Comparison of ENCODE assay signal across 8 cellular contexts in the genomic region with DNA sequence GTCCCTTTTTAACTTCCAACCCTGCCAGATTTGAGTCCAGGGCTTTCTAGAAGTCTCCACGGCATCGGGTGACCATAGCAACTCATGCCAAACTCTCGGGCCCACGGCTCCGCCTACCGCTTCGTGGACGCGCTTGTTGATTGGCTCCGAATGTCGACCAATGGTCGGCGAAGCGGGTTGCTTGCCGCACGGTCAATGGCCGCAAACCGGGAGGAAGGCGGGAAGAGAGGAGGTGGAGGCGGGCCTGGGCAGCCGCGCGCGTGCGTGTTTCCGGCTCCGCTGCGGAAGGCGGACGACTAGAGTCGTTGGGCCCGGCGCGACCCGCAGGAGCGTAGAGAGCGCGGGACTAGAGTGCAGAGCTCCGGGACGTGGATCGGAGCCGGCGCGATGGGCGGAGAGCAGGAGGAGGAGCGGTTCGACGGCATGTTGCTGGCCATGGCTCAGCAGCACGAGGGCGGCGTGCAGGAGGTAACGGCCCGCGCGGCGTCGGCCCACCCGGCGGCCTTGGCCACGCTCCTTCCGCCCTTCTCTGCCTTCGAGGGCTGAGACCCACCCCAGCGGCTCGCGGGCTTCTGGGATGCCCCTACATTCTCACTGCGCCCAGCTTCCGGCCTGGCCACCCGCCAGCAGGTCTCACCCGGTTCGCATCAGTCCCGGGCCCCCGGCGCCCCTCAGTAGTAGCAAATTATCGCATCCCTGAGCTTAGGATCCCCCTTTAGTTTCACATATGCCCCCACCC. TPM values are rescaled to one million over a fixed set of nuclear protein-coding genes. Genes with fewer than 3 reads are reported as not detected.
DNase-seq lines count a peak whose midpoint lies in the region; ATAC-seq lines count a peak whose summit lies in the region.

A gene (plus strand): TSS at position 282 of the 739 bp plus-strand sequence. CDS start 106 bp downstream, at position 388.

- H3K27ac ChIP-seq in effector memory CD4-positive, alpha-beta T cell (ENCODE audit: insufficient read depth, low read length, poor library complexity, severe bottlenecking) = peak within 1 kb of the TSS; percentile 89

- H3K4me1 ChIP-seq in effector memory CD4-positive, alpha-beta T cell (ENCODE audit: control insufficient read depth, insufficient read depth, low read length, poor library complexity, severe bottlenecking) = peaks cover 6% of the 10 kb centered on the region

- H3K27me3 ChIP-seq in effector memory CD4-positive, alpha-beta T cell (replicated peaks; ENCODE audit: control insufficient read depth, insufficient read depth, low read length, poor library complexity, severe bottlenecking) = no peaks in the 10 kb centered on the region

- H3K9me3 ChIP-seq in effector memory CD4-positive, alpha-beta T cell (ENCODE audit: control insufficient read depth, low read length) = no peaks in the 10 kb centered on the region

- ATAC-seq in GM21360 (IDR thresholded peaks at IDR 0.05; ENCODE audit: unreplicated experiment) = peak; percentile 93

- peak; percentile 100 for DNase-seq in COLO668 (lab: John Stamatoyannopoulos, UW; ENCODE audit: unreplicated experiment)
- peak; percentile 96 for DNase-seq in HT1080 (ENCODE audit: low read depth)
- DNase-seq in NOMO-1 treated with DMSO at 0.1 percent for 48 hours (lab: John Stamatoyannopoulos, UW; ENCODE audit: unreplicated experiment) = peak; percentile 96
- peak; percentile 88 to 91 for DNase-seq in activated CD8-positive, alpha-beta memory T cell treated with anti-CD3 and anti-CD28 coated beads for 4 hours (ENCODE audit: low read depth in 2 of 2)
- DNase-seq in effector memory CD4-positive, alpha-beta T cell = peak; percentile 90 to 95 (median 93)
- peak; percentile 98 for DNase-seq in lung microvascular endothelial cell (ENCODE audit: low read depth in 2 of 2)
- peak; percentile 91 to 94 (median 94) for DNase-seq in stimulated activated CD4-positive, alpha-beta T cell treated with anti-CD3 and anti-CD28 coated beads, TNF-alpha, amount 100 ng/mL, for 48 hours (ENCODE audit: low read depth in 3 of 3)

- H3K4me3 ChIP-seq in effector memory CD4-positive, alpha-beta T cell (ENCODE audit: insufficient read depth, low read depth, low read length, poor library complexity, severe bottlenecking) = peak within 1 kb of the TSS; percentile 83

- H3K36me3 ChIP-seq in effector memory CD4-positive, alpha-beta T cell (ENCODE audit: control insufficient read depth, insufficient read depth, low read length) = peaks cover 14% of the 10 kb centered on the region

RNA-seq across cellular contexts. Expression of the gene that starts here (rescaled TPM):
- 142 and 182 TPM in 2 replicates for total RNA-seq in HT1080 (2014; rRNA removed; shearing (Covaris generic))
- polyA plus RNA-seq in HT1080 (2015; cell fraction: cytosol; rRNA removed) = 156 and 165 TPM in 2 replicates
- 110 and 123 TPM in 2 replicates for polyA plus RNA-seq in HT1080 (2015; cell fraction: nucleus; rRNA removed)
- 17.4 and 18.5 TPM in 2 replicates for total RNA-seq in lung microvascular endothelial cell

Comparison
In these comparisons a context has a peak if more than half of its experiments do, and no peak if none do; other contexts are left out.
1. Peak in every context shown above with its lines: DNase-seq, ATAC-seq, H3K4me3 ChIP-seq and H3K27ac ChIP-seq.